ENCODE assay signal across 23 cellular contexts in the genomic region with DNA sequence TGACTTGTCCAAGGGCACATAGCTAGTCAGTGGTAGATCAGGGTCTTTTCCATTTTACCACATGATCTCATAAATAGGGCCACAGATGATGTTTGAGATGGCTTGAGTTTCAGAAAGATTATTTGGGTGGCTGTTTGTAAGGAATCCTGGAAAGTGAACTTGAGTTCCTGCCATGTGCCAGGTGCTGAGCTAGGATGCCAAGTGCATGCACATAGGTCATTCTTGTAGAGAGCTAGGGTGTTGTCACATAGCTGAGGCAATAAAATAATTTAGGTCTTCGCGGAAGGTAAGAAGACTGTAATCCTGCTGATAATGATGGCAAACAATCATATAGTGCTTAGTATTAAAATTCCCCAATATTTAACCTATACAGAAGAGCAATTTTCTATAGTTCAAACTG.
"Had no signal": no experiment of that assay in that cellular context is flagged by ENCODE, and none has a peak within 500 bp of the region (broad histone marks: within the 10 kb centered on the region; RNA-seq: fewer than 3 reads in every experiment).

No MANE protein-coding gene starts in this region.

- H3K36me3 ChIP-seq: heart left ventricle, left ventricle myocardium inferior, pancreas, prostate gland, spleen, thyroid gland, vagina had no signal

- H3K27ac ChIP-seq: heart left ventricle, left ventricle myocardium inferior, pancreas, prostate gland, skin epidermis, spleen, thyroid gland, vagina had no signal

- ATAC-seq: heart left ventricle; naive thymus-derived CD8-positive, alpha-beta T cell; pancreas; right cardiac atrium; sciatic nerve; stimulated activated effector memory CD8-positive, alpha-beta T cell treated with anti-CD3 and anti-CD28 coated beads, Interleukin-12 subunit alpha, Interleukin-12 subunit beta, amount 100 ng/mL, for 72 hours had no signal

- DNase-seq: heart left ventricle; hypothalamus; immature natural killer cell; kidney; left ventricle myocardium inferior; mesendoderm; naive thymus-derived CD8-positive, alpha-beta T cell; nucleus accumbens; pancreas; posterior cingulate gyrus; retina; right cardiac atrium; spleen; stimulated activated CD4-positive, alpha-beta T cell treated with anti-CD3 and anti-CD28 coated beads, Interleukin-4, amount 100 ng/mL, for 24 hours; stimulated activated naive CD4-positive, alpha-beta T cell; thyroid gland; trophoblast cell had no signal

- H3K4me3 ChIP-seq: heart left ventricle, left ventricle myocardium inferior, lung, pancreas, prostate gland, skin epidermis, spleen, thyroid gland, vagina had no signal

- H3K4me1 ChIP-seq: heart left ventricle, left ventricle myocardium inferior, pancreas, prostate gland, spleen, thyroid gland, vagina had no signal

- H3K27me3 ChIP-seq: heart left ventricle, pancreas, spleen, thyroid gland, vagina had no signal

- H3K9me3 ChIP-seq: heart left ventricle, left ventricle myocardium inferior, pancreas, prostate gland, spleen, thyroid gland, vagina had no signal
